Comparison of ENCODE assay signal across 8 cellular contexts in the genomic region with DNA sequence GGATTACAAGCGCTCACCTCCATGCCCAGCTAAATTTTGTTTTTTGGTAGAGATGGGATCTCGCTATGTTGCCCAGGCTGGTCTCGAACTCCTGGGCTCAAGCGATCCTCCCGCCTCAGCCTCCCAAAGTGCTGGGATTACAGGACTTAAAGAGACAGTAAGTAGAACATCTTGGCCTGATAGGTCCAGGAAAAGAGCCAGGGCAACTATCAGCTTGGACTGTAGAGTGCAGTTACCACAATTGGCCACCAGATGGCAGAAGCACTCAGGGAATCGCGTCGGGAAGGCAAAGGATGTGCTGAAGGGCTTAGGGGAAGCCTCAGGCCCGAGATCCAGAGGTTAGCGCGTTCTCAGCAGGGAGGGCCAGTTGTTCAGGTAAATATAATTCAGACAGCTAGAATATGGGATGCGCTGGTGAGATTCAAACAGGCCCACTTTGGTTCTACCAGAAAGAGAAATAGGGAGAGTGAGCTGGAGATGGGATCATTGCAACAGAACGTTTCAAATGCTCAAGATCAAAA. TPM values are rescaled to one million over a fixed set of nuclear protein-coding genes. Genes with fewer than 3 reads are reported as not detected.
DNase-seq lines count a peak whose midpoint lies in the region; ATAC-seq, FAIRE-seq and TF ChIP-seq lines count a peak whose summit lies in the region.

No MANE protein-coding gene starts in this region.

- intact Hi-C loops in thyroid gland (cut with DNase I), result loop anchor here (5.0 to 10.0 kb wide), 2 partner anchors 233 to 786 kb away; no protein-coding TSS in a partner anchor

- H3K4me1 ChIP-seq in foreskin keratinocyte (no peaks in the 10 kb centered on the region), thyroid gland (no peaks in the 10 kb centered on the region)

- TF ChIP-seq CTCF in foreskin keratinocyte (conservative IDR thresholded peaks at IDR 0.05) (peak; percentile 96), omental fat pad (IDR thresholded peaks at IDR 0.05) (peak in 2 of 3 donors; percentile 58 to 74), thyroid gland (IDR thresholded peaks at IDR 0.05) (peak; percentile 88 to 97 (median 93))

- peak; percentile 65 for FAIRE-seq in RCC 7860 (lab: Jason Lieb, UNC)

- no peak overlapping the region for H3K4me3 ChIP-seq in thyroid gland (replicated peaks in 1 of 3)

- no peaks in the 10 kb centered on the region for H3K9me3 ChIP-seq in thyroid gland

- 17% methylated on average over 13 of the region's 13 CpGs for WGBS in thyroid gland, 2 donors

- H3K36me3 ChIP-seq in thyroid gland, result no peaks in the 10 kb centered on the region

- no peaks in the 10 kb centered on the region for H3K27me3 ChIP-seq in foreskin keratinocyte
- H3K27me3 ChIP-seq in thyroid gland, result no peaks in the 10 kb centered on the region

- peak; percentile 31 for DNase-seq in DMS 273 treated with DMSO at 0.1 percent for 48 hours (lab: John Stamatoyannopoulos, UW)
- peak; percentile 79 for DNase-seq in HuH-7 (ENCODE audit: low spot score)
- DNase-seq in RCC 7860 (ENCODE audit: low spot score), result peak; percentile 67
- DNase-seq in activated T-helper 1 cell treated with anti-CD3 and anti-CD28 coated beads, Interleukin-2, amount 50 U/mL, for 16 hours (ENCODE audit: low read depth in 1 of 2, low spot score in 1 of 2), result peak; percentile 34 to 42
- peak; percentile 59 to 71 for DNase-seq in foreskin keratinocyte
- DNase-seq in omental fat pad (ENCODE audit: low spot score), result peak; percentile 73
- DNase-seq in thyroid gland, result peak; percentile 74 to 80

- TF ChIP-seq POLR2A in thyroid gland (IDR thresholded peaks at IDR 0.05), result no peak

- ATAC-seq in GM21381 (IDR thresholded peaks at IDR 0.05; ENCODE audit: unreplicated experiment), result peak; percentile 74
- peak; percentile 84 for ATAC-seq in foreskin keratinocyte
- peak; percentile 56 for ATAC-seq in omental fat pad (ENCODE audit: low FRiP score)

- H3K27ac ChIP-seq in foreskin keratinocyte (no peak overlapping the region), thyroid gland (no peak overlapping the region)

RNA-seq across cellular contexts. Expression of a gene that starts 21.5 kb away (rescaled TPM):
- total RNA-seq in foreskin keratinocyte, result not detected in 2 replicates
- not detected in 2 replicates for polyA plus RNA-seq in foreskin keratinocyte
- not detected for total RNA-seq in omental fat pad
- not detected for total RNA-seq in thyroid gland
